16 cellular contexts compared by ENCODE assay signal in the genomic region with DNA sequence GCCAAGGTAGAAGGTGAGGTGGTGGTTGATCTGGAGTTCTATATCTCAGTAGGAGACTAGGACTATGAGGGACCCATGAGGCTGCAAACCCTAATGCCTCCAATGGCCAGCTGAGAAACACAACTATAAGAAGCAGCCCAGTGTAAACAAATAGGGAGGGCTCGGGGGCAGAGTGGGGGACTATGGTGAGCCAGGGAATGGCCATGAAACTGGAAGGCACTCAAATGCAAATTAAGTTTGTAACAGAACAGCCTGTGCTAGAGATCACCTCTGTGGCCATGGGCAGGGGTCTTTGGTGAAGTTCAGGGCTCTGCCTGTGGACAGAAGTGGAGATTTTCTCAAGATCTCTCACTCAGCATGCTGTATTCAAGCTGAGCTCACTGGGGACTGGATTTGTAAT.
"Had no signal": no experiment of that assay in that cellular context is flagged by ENCODE, and none has a peak within 500 bp of the region (broad histone marks: within the 10 kb centered on the region; RNA-seq: fewer than 3 reads in every experiment).

No MANE protein-coding gene starts in this region.

- DNase-seq: effector CD4-positive, alpha-beta T cell; erythroblast; heart right ventricle; kidney; left cardiac atrium; left ventricle myocardium inferior; lower lobe of right lung; natural killer cell; right cardiac atrium; small intestine; stimulated activated CD4-positive, alpha-beta T cell treated with anti-CD3 and anti-CD28 coated beads, Interleukin-12 subunit alpha, Interleukin-12 subunit beta, amount 100 ng/mL, for 4 hours; stimulated activated naive CD4-positive, alpha-beta T cell treated with Interleukin-2 at 50 U/mL for 16 hours; trophoblast cell had no signal

- H3K27me3 ChIP-seq: neural progenitor cell, pancreas had no signal

- ATAC-seq: left cardiac atrium, lower lobe of right lung, natural killer cell, pancreas, right cardiac atrium had no signal

- H3K4me3 ChIP-seq: coronary artery, heart right ventricle, left ventricle myocardium inferior, lower lobe of right lung, neural progenitor cell, pancreas had no signal

- H3K27ac ChIP-seq: coronary artery, heart right ventricle, left ventricle myocardium inferior, lower lobe of right lung, neural progenitor cell, pancreas had no signal

- H3K9me3 ChIP-seq: heart right ventricle, left ventricle myocardium inferior, lower lobe of right lung, pancreas had no signal

- H3K36me3 ChIP-seq: heart right ventricle, left ventricle myocardium inferior, lower lobe of right lung, neural progenitor cell, pancreas had no signal

- H3K4me1 ChIP-seq: heart right ventricle, left ventricle myocardium inferior, lower lobe of right lung, pancreas had no signal
